In the genomic region with DNA sequence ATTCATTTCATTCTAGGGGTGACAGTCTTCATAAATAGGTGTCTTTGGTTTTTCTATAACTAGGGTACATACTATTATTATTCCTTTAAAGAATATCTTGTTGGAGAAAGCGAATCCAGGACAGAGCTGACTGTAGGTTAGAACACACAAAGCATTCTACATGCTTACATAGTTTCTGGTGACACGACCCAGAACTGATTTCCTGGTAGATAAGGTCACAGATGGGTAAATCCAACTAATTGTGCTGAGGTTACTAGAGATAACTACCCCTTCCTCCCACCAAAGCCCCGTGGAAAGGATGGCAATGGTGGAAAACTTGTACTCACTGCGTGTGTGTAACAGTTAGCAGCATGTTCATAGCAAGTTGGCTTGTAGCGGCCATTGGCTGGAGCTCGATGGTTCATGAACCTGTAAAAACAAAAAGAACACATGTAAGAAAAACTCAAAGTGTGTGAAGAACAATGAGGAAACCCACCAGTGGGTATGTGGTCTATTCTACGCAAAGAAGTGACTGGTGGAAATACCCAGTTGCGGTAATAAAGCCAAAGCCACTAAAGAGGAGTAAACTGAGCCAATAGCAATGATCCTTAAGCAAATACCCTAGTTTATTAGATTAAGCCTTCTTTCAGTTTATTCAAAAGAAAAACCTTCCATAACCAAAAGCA, we compare ENCODE assay signal across 1 cellular context.
TF ChIP-seq lines count a peak whose summit lies in the region.

No MANE protein-coding gene starts in this region.

TF ChIP-seq in GM12878, 131 proteins besides CTCF, POLR2A, EP300 and RAD21:
- TF ChIP-seq, protein P1, sequence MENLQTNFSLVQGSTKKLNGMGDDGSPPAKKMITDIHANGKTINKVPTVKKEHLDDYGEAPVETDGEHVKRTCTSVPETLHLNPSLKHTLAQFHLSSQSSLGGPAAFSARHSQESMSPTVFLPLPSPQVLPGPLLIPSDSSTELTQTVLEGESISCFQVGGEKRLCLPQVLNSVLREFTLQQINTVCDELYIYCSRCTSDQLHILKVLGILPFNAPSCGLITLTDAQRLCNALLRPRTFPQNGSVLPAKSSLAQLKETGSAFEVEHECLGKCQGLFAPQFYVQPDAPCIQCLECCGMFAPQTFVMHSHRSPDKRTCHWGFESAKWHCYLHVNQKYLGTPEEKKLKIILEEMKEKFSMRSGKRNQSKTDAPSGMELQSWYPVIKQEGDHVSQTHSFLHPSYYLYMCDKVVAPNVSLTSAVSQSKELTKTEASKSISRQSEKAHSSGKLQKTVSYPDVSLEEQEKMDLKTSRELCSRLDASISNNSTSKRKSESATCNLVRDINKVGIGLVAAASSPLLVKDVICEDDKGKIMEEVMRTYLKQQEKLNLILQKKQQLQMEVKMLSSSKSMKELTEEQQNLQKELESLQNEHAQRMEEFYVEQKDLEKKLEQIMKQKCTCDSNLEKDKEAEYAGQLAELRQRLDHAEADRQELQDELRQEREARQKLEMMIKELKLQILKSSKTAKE (IDR thresholded peaks at IDR 0.05; ENCODE audit: low read depth, poor library complexity, severe bottlenecking), result no peak
- TF ChIP-seq NR2F1 (conservative IDR thresholded peaks at IDR 0.05) (no peak), MTA2 (IDR thresholded peaks at IDR 0.05; ENCODE audit: low read depth) (peak; percentile 32; the same call in 1 of the 2 replicates), TCF3 (IDR thresholded peaks at IDR 0.05; ENCODE audit: borderline replicate concordance, insufficient read depth, low read depth, low read length) (no peak), NFXL1 (IDR thresholded peaks at IDR 0.05; ENCODE audit: borderline replicate concordance) (no peak), JUNB (IDR thresholded peaks at IDR 0.05) (no peak), SUZ12 (IDR thresholded peaks at IDR 0.05; ENCODE audit: unreplicated experiment) (no peak), POLR2AphosphoS5 (IDR thresholded peaks at IDR 0.05; ENCODE audit: low read length) (no peak), ESRRA (IDR thresholded peaks at IDR 0.05; ENCODE audit: low read length) (no peak), PAX8 (IDR thresholded peaks at IDR 0.05) (no peak), FOXM1 (IDR thresholded peaks at IDR 0.05; ENCODE audit: low read depth, low read length) (no peak), NR2C2 (IDR thresholded peaks at IDR 0.05; ENCODE audit: borderline replicate concordance, control insufficient read depth, insufficient read length, low read depth) (no peak), FOS (IDR thresholded peaks at IDR 0.05; ENCODE audit: borderline replicate concordance, extremely low read depth, insufficient read length) (no peak)
- TF ChIP-seq, protein P2, sequence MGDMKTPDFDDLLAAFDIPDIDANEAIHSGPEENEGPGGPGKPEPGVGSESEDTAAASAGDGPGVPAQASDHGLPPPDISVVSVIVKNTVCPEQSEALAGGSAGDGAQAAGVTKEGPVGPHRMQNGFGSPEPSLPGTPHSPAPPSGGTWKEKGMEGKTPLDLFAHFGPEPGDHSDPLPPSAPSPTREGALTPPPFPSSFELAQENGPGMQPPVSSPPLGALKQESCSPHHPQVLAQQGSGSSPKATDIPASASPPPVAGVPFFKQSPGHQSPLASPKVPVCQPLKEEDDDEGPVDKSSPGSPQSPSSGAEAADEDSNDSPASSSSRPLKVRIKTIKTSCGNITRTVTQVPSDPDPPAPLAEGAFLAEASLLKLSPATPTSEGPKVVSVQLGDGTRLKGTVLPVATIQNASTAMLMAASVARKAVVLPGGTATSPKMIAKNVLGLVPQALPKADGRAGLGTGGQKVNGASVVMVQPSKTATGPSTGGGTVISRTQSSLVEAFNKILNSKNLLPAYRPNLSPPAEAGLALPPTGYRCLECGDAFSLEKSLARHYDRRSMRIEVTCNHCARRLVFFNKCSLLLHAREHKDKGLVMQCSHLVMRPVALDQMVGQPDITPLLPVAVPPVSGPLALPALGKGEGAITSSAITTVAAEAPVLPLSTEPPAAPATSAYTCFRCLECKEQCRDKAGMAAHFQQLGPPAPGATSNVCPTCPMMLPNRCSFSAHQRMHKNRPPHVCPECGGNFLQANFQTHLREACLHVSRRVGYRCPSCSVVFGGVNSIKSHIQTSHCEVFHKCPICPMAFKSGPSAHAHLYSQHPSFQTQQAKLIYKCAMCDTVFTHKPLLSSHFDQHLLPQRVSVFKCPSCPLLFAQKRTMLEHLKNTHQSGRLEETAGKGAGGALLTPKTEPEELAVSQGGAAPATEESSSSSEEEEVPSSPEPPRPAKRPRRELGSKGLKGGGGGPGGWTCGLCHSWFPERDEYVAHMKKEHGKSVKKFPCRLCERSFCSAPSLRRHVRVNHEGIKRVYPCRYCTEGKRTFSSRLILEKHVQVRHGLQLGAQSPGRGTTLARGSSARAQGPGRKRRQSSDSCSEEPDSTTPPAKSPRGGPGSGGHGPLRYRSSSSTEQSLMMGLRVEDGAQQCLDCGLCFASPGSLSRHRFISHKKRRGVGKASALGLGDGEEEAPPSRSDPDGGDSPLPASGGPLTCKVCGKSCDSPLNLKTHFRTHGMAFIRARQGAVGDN (IDR thresholded peaks at IDR 0.05), result peak; percentile 76; the same call in 1 of the 2 replicates
- TF ChIP-seq, protein P3, sequence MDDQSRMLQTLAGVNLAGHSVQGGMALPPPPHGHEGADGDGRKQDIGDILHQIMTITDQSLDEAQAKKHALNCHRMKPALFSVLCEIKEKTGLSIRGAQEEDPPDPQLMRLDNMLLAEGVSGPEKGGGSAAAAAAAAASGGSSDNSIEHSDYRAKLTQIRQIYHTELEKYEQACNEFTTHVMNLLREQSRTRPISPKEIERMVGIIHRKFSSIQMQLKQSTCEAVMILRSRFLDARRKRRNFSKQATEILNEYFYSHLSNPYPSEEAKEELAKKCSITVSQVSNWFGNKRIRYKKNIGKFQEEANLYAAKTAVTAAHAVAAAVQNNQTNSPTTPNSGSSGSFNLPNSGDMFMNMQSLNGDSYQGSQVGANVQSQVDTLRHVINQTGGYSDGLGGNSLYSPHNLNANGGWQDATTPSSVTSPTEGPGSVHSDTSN (IDR thresholded peaks at IDR 0.05; ENCODE audit: insufficient replicate concordance, low read depth, low read length), result no peak
- TF ChIP-seq, protein P4, sequence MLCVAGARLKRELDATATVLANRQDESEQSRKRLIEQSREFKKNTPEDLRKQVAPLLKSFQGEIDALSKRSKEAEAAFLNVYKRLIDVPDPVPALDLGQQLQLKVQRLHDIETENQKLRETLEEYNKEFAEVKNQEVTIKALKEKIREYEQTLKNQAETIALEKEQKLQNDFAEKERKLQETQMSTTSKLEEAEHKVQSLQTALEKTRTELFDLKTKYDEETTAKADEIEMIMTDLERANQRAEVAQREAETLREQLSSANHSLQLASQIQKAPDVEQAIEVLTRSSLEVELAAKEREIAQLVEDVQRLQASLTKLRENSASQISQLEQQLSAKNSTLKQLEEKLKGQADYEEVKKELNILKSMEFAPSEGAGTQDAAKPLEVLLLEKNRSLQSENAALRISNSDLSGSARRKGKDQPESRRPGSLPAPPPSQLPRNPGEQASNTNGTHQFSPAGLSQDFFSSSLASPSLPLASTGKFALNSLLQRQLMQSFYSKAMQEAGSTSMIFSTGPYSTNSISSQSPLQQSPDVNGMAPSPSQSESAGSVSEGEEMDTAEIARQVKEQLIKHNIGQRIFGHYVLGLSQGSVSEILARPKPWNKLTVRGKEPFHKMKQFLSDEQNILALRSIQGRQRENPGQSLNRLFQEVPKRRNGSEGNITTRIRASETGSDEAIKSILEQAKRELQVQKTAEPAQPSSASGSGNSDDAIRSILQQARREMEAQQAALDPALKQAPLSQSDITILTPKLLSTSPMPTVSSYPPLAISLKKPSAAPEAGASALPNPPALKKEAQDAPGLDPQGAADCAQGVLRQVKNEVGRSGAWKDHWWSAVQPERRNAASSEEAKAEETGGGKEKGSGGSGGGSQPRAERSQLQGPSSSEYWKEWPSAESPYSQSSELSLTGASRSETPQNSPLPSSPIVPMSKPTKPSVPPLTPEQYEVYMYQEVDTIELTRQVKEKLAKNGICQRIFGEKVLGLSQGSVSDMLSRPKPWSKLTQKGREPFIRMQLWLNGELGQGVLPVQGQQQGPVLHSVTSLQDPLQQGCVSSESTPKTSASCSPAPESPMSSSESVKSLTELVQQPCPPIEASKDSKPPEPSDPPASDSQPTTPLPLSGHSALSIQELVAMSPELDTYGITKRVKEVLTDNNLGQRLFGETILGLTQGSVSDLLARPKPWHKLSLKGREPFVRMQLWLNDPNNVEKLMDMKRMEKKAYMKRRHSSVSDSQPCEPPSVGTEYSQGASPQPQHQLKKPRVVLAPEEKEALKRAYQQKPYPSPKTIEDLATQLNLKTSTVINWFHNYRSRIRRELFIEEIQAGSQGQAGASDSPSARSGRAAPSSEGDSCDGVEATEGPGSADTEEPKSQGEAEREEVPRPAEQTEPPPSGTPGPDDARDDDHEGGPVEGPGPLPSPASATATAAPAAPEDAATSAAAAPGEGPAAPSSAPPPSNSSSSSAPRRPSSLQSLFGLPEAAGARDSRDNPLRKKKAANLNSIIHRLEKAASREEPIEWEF (IDR thresholded peaks at IDR 0.05; ENCODE audit: insufficient replicate concordance, low read depth, low read length), result no peak
- TF ChIP-seq, protein P5, sequence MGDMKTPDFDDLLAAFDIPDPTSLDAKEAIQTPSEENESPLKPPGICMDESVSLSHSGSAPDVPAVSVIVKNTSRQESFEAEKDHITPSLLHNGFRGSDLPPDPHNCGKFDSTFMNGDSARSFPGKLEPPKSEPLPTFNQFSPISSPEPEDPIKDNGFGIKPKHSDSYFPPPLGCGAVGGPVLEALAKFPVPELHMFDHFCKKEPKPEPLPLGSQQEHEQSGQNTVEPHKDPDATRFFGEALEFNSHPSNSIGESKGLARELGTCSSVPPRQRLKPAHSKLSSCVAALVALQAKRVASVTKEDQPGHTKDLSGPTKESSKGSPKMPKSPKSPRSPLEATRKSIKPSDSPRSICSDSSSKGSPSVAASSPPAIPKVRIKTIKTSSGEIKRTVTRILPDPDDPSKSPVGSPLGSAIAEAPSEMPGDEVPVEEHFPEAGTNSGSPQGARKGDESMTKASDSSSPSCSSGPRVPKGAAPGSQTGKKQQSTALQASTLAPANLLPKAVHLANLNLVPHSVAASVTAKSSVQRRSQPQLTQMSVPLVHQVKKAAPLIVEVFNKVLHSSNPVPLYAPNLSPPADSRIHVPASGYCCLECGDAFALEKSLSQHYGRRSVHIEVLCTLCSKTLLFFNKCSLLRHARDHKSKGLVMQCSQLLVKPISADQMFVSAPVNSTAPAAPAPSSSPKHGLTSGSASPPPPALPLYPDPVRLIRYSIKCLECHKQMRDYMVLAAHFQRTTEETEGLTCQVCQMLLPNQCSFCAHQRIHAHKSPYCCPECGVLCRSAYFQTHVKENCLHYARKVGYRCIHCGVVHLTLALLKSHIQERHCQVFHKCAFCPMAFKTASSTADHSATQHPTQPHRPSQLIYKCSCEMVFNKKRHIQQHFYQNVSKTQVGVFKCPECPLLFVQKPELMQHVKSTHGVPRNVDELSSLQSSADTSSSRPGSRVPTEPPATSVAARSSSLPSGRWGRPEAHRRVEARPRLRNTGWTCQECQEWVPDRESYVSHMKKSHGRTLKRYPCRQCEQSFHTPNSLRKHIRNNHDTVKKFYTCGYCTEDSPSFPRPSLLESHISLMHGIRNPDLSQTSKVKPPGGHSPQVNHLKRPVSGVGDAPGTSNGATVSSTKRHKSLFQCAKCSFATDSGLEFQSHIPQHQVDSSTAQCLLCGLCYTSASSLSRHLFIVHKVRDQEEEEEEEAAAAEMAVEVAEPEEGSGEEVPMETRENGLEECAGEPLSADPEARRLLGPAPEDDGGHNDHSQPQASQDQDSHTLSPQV (IDR thresholded peaks at IDR 0.05), result no peak
- TF ChIP-seq, protein P6, sequence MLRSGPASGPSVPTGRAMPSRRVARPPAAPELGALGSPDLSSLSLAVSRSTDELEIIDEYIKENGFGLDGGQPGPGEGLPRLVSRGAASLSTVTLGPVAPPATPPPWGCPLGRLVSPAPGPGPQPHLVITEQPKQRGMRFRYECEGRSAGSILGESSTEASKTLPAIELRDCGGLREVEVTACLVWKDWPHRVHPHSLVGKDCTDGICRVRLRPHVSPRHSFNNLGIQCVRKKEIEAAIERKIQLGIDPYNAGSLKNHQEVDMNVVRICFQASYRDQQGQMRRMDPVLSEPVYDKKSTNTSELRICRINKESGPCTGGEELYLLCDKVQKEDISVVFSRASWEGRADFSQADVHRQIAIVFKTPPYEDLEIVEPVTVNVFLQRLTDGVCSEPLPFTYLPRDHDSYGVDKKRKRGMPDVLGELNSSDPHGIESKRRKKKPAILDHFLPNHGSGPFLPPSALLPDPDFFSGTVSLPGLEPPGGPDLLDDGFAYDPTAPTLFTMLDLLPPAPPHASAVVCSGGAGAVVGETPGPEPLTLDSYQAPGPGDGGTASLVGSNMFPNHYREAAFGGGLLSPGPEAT (IDR thresholded peaks at IDR 0.05; ENCODE audit: low read depth), result peak; percentile 33; the same call in 1 of the 2 replicates
- TF ChIP-seq, protein P7, sequence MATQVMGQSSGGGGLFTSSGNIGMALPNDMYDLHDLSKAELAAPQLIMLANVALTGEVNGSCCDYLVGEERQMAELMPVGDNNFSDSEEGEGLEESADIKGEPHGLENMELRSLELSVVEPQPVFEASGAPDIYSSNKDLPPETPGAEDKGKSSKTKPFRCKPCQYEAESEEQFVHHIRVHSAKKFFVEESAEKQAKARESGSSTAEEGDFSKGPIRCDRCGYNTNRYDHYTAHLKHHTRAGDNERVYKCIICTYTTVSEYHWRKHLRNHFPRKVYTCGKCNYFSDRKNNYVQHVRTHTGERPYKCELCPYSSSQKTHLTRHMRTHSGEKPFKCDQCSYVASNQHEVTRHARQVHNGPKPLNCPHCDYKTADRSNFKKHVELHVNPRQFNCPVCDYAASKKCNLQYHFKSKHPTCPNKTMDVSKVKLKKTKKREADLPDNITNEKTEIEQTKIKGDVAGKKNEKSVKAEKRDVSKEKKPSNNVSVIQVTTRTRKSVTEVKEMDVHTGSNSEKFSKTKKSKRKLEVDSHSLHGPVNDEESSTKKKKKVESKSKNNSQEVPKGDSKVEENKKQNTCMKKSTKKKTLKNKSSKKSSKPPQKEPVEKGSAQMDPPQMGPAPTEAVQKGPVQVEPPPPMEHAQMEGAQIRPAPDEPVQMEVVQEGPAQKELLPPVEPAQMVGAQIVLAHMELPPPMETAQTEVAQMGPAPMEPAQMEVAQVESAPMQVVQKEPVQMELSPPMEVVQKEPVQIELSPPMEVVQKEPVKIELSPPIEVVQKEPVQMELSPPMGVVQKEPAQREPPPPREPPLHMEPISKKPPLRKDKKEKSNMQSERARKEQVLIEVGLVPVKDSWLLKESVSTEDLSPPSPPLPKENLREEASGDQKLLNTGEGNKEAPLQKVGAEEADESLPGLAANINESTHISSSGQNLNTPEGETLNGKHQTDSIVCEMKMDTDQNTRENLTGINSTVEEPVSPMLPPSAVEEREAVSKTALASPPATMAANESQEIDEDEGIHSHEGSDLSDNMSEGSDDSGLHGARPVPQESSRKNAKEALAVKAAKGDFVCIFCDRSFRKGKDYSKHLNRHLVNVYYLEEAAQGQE (IDR thresholded peaks at IDR 0.05; ENCODE audit: low read depth, low read length), result no peak
